Comparison of ENCODE assay signal across 9 cellular contexts in genomic region chr14:85532981-85533820, GRCh38. TPM values are rescaled to one million over a fixed set of nuclear protein-coding genes. Genes with fewer than 3 reads are reported as not detected.
A peak's percentile ranks its signal among the peaks of the same experiment; 100 is the strongest.
DNase-seq lines count a peak whose midpoint lies in the region; ATAC-seq and TF ChIP-seq lines count a peak whose summit lies in the region.
"Had no signal": no experiment of that assay in that cellular context is flagged by ENCODE, and none has a peak within 500 bp of the region (broad histone marks: within the 10 kb centered on the region; RNA-seq: fewer than 3 reads in every experiment).

No MANE protein-coding gene starts in this region.

- WGBS in heart left ventricle, 4 donors: 0 to 1% (median 1%) methylated on average over 63 to 85 of the region's 85 CpGs

- H4K20me1 ChIP-seq in MM.1S (ENCODE audit: insufficient read depth, low read length): no peaks in the 10 kb centered on the region

- H3K27me3 Mint-ChIP-seq in activated CD4-positive, alpha-beta T cell treated with anti-CD3 and anti-CD28 coated beads, Interleukin-2, amount 10 ng/mL, durations not matched to agents 7 days and 5 days: peaks cover 73% of the 10 kb centered on the region
- peaks cover 67% of the 10 kb centered on the region for H3K27me3 Mint-ChIP-seq in activated T-helper 1 cell treated with anti-CD3 and anti-CD28 coated beads, Interleukin-12 subunit alpha, Interleukin-12 subunit beta, Interleukin-2, Interleukin-4 antibody, amounts not matched to agents 30 ng/mL and 10 ng/mL and 1 ng/mL, durations not matched to agents 14 hours and 24 hours and 36 hours (ENCODE audit: insufficient read depth)
- no peaks in the 10 kb centered on the region for H3K27me3 Mint-ChIP-seq in osteocyte (ENCODE audit: unreplicated experiment)

- POLR2A ChIA-PET in activated CD4-positive, alpha-beta T cell treated with anti-CD3 and anti-CD28 coated beads, Interleukin-2, amount 10 ng/mL, durations not matched to agents 7 days and 5 days (lab: Charles Lee): no interaction called here

- intact Hi-C loops in activated T-helper 1 cell treated with anti-CD3 and anti-CD28 coated beads, Interleukin-12 subunit alpha, Interleukin-12 subunit beta, Interleukin-2, Interleukin-4 antibody, amounts not matched to agents 30 ng/mL and 10 ng/mL and 1 ng/mL, durations not matched to agents 14 hours and 24 hours and 36 hours (cut with micrococcal nuclease): no loop called here
- intact Hi-C loops in heart left ventricle (cut with DNase I): loop anchor here in 8 of 10 donors (5.0 to 10.0 kb wide), 4 partner anchors 256 to 1528 kb away; no protein-coding TSS in a partner anchor

- H3K9ac ChIP-seq in MM.1S (ENCODE audit: low read length): no peak overlapping the region

- H2AFZ ChIP-seq in MM.1S (ENCODE audit: low read length): no peak overlapping the region

- H3K9me2 ChIP-seq in MM.1S (replicated peaks; ENCODE audit: insufficient read depth, low read length): no peaks in the 10 kb centered on the region

- no peaks in the 10 kb centered on the region for H3K9me3 ChIP-seq in heart left ventricle
- H3K9me3 ChIP-seq in MM.1S (replicated peaks; ENCODE audit: insufficient read depth, low read length): no peaks in the 10 kb centered on the region

- H3K27ac ChIP-seq in heart left ventricle (peak overlapping the region in 8 of 12 donors; percentile 32 to 78 (median 54)), MM.1S (ENCODE audit: low read length) (no peak overlapping the region)

- peaks cover 0 to 66% (median 42%) of the 10 kb centered on the region in 9 donors for H3K27me3 ChIP-seq in heart left ventricle
- H3K27me3 ChIP-seq in MM.1S (replicated peaks; ENCODE audit: insufficient read depth, low read length): no peaks in the 10 kb centered on the region

- no peak overlapping the region for H3K4me2 ChIP-seq in MM.1S (ENCODE audit: low read depth, low read length)

- CTCF ChIA-PET in activated CD4-positive, alpha-beta T cell treated with anti-CD3 and anti-CD28 coated beads, Interleukin-2, amount 10 ng/mL, durations not matched to agents 7 days and 5 days (lab: Charles Lee): no interaction called here

- DNase-seq in activated CD4-positive, alpha-beta T cell treated with anti-CD3 and anti-CD28 coated beads, Interleukin-2, amount 10 ng/mL, durations not matched to agents 7 days and 5 days: no peak
- DNase-seq in activated CD4-positive, alpha-beta T cell treated with anti-CD3 and anti-CD28 coated beads for 1 hour: no peak
- DNase-seq in activated T-helper 1 cell treated with anti-CD3 and anti-CD28 coated beads, Interleukin-12 subunit alpha, Interleukin-12 subunit beta, Interleukin-2, Interleukin-4 antibody, amounts not matched to agents 30 ng/mL and 10 ng/mL and 1 ng/mL, durations not matched to agents 14 hours and 24 hours and 36 hours (ENCODE audit: low spot score): no peak
- peak; percentile 42 to 67 (median 53) for DNase-seq in heart left ventricle
- DNase-seq in osteocyte (ENCODE audit: extremely low spot score, unreplicated experiment): peak; percentile 87
- no peak for DNase-seq in mesenteric fat pad (ENCODE audit: low spot score)
- no peak for DNase-seq in MM.1S
- no peak for DNase-seq in 8988T
- DNase-seq: DND-41 had no signal

- H3K36me3 ChIP-seq in heart left ventricle (no peaks in the 10 kb centered on the region), MM.1S (replicated peaks; ENCODE audit: insufficient read depth, low read length) (no peaks in the 10 kb centered on the region)

- H3K4me3 ChIP-seq in heart left ventricle: peak overlapping the region; percentile 44 to 80 (median 61)
- no peak overlapping the region for H3K4me3 ChIP-seq in MM.1S (ENCODE audit: low read length)

- H3K27ac Mint-ChIP-seq in activated CD4-positive, alpha-beta T cell treated with anti-CD3 and anti-CD28 coated beads, Interleukin-2, amount 10 ng/mL, durations not matched to agents 7 days and 5 days: peak overlapping the region; percentile 19
- peak overlapping the region; percentile 34 for H3K27ac Mint-ChIP-seq in activated T-helper 1 cell treated with anti-CD3 and anti-CD28 coated beads, Interleukin-12 subunit alpha, Interleukin-12 subunit beta, Interleukin-2, Interleukin-4 antibody, amounts not matched to agents 30 ng/mL and 10 ng/mL and 1 ng/mL, durations not matched to agents 14 hours and 24 hours and 36 hours
- H3K27ac Mint-ChIP-seq in osteocyte (ENCODE audit: unreplicated experiment): peak overlapping the region; percentile 97

- TF ChIP-seq POLR2A in heart left ventricle (IDR thresholded peaks at IDR 0.05): no peak

- TF ChIP-seq CTCF in heart left ventricle (IDR thresholded peaks at IDR 0.05) (no peak), osteocyte (IDR thresholded peaks at IDR 0.05) (no peak), MM.1S (IDR thresholded peaks at IDR 0.05; ENCODE audit: low read length) (no peak)

- no peaks in the 10 kb centered on the region for H3F3A ChIP-seq in MM.1S (ENCODE audit: insufficient read depth, low read length)

- H3K9me3 Mint-ChIP-seq in activated CD4-positive, alpha-beta T cell treated with anti-CD3 and anti-CD28 coated beads, Interleukin-2, amount 10 ng/mL, durations not matched to agents 7 days and 5 days: peaks cover 2% of the 10 kb centered on the region
- H3K9me3 Mint-ChIP-seq in activated T-helper 1 cell treated with anti-CD3 and anti-CD28 coated beads, Interleukin-12 subunit alpha, Interleukin-12 subunit beta, Interleukin-2, Interleukin-4 antibody, amounts not matched to agents 30 ng/mL and 10 ng/mL and 1 ng/mL, durations not matched to agents 14 hours and 24 hours and 36 hours: no peaks in the 10 kb centered on the region
- no peaks in the 10 kb centered on the region for H3K9me3 Mint-ChIP-seq in osteocyte (ENCODE audit: unreplicated experiment)

- no peaks in the 10 kb centered on the region for H3K79me2 ChIP-seq in MM.1S (ENCODE audit: low read length)

- no peak overlapping the region for H3K4me3 Mint-ChIP-seq in activated CD4-positive, alpha-beta T cell treated with anti-CD3 and anti-CD28 coated beads, Interleukin-2, amount 10 ng/mL, durations not matched to agents 7 days and 5 days
- no peak overlapping the region for H3K4me3 Mint-ChIP-seq in activated T-helper 1 cell treated with anti-CD3 and anti-CD28 coated beads, Interleukin-12 subunit alpha, Interleukin-12 subunit beta, Interleukin-2, Interleukin-4 antibody, amounts not matched to agents 30 ng/mL and 10 ng/mL and 1 ng/mL, durations not matched to agents 14 hours and 24 hours and 36 hours
- H3K4me3 Mint-ChIP-seq in osteocyte (ENCODE audit: unreplicated experiment): peak overlapping the region; percentile 92

- H3K4me1 Mint-ChIP-seq in activated CD4-positive, alpha-beta T cell treated with anti-CD3 and anti-CD28 coated beads, Interleukin-2, amount 10 ng/mL, durations not matched to agents 7 days and 5 days: peaks cover 11% of the 10 kb centered on the region
- H3K4me1 Mint-ChIP-seq in activated T-helper 1 cell treated with anti-CD3 and anti-CD28 coated beads, Interleukin-12 subunit alpha, Interleukin-12 subunit beta, Interleukin-2, Interleukin-4 antibody, amounts not matched to agents 30 ng/mL and 10 ng/mL and 1 ng/mL, durations not matched to agents 14 hours and 24 hours and 36 hours (ENCODE audit: low read depth): peaks cover 10% of the 10 kb centered on the region
- H3K4me1 Mint-ChIP-seq in osteocyte (ENCODE audit: unreplicated experiment): peaks cover 41% of the 10 kb centered on the region

- H3K4me1 ChIP-seq in heart left ventricle (peaks cover 0 to 50% (median 20%) of the 10 kb centered on the region in 12 donors), MM.1S (ENCODE audit: low read length) (no peaks in the 10 kb centered on the region)

- ATAC-seq in heart left ventricle: peak; percentile 50 to 67 (median 59)

- peaks cover 1% of the 10 kb centered on the region for H3K36me3 Mint-ChIP-seq in activated CD4-positive, alpha-beta T cell treated with anti-CD3 and anti-CD28 coated beads, Interleukin-2, amount 10 ng/mL, durations not matched to agents 7 days and 5 days (ENCODE audit: low read depth)
- H3K36me3 Mint-ChIP-seq in activated T-helper 1 cell treated with anti-CD3 and anti-CD28 coated beads, Interleukin-12 subunit alpha, Interleukin-12 subunit beta, Interleukin-2, Interleukin-4 antibody, amounts not matched to agents 30 ng/mL and 10 ng/mL and 1 ng/mL, durations not matched to agents 14 hours and 24 hours and 36 hours (ENCODE audit: low read depth): no peaks in the 10 kb centered on the region
- peaks cover under 1% of the 10 kb centered on the region for H3K36me3 Mint-ChIP-seq in osteocyte (ENCODE audit: unreplicated experiment)

RNA-seq across cellular contexts. Expression of gene FLRT2, which starts 3.3 kb away (rescaled TPM):
- total RNA-seq in activated CD4-positive, alpha-beta T cell treated with anti-CD3 and anti-CD28 coated beads, Interleukin-2, amount 10 ng/mL, durations not matched to agents 7 days and 5 days: not detected
- total RNA-seq in activated T-helper 1 cell treated with anti-CD3 and anti-CD28 coated beads, Interleukin-12 subunit alpha, Interleukin-12 subunit beta, Interleukin-2, Interleukin-4 antibody, amounts not matched to agents 30 ng/mL and 10 ng/mL and 1 ng/mL, durations not matched to agents 14 hours and 24 hours and 36 hours: not detected in 2 replicates
- total RNA-seq in heart left ventricle: 10 to 100 TPM in 1 of 9 donors, 1 to 10 TPM in 7, under 1 TPM in 1; 0.93 to 41.9 (median 3.3) TPM
- 1 to 10 TPM in 1 of 2 donors, under 1 TPM in 1; 0.61 to 1.6 TPM for polyA plus RNA-seq in heart left ventricle
- 168 and 181 TPM in 2 replicates for total RNA-seq in osteocyte
- 20.0 TPM for total RNA-seq in mesenteric fat pad

Comparison
In these comparisons a context has a peak if more than half of its experiments do, and no peak if none do; other contexts are left out.
1. DNase-seq: peak in heart left ventricle (5 of 5) and osteocyte (single experiment); none in activated CD4-positive, alpha-beta T cell treated with anti-CD3 and anti-CD28 coated beads, Interleukin-2, amount 10 ng/mL, durations not matched to agents 7 days and 5 days (single experiment), activated CD4-positive, alpha-beta T cell treated with anti-CD3 and anti-CD28 coated beads for 1 hour (single experiment), activated T-helper 1 cell treated with anti-CD3 and anti-CD28 coated beads, Interleukin-12 subunit alpha, Interleukin-12 subunit beta, Interleukin-2, Interleukin-4 antibody, amounts not matched to agents 30 ng/mL and 10 ng/mL and 1 ng/mL, durations not matched to agents 14 hours and 24 hours and 36 hours (single experiment), mesenteric fat pad (single experiment), MM.1S (single experiment) and 8988T (single experiment).
2. H3K27ac Mint-ChIP-seq: peak in every context shown above with its lines; median percentile 97 in osteocyte; 34 in activated T-helper 1 cell treated with anti-CD3 and anti-CD28 coated beads, Interleukin-12 subunit alpha, Interleukin-12 subunit beta, Interleukin-2, Interleukin-4 antibody, amounts not matched to agents 30 ng/mL and 10 ng/mL and 1 ng/mL, durations not matched to agents 14 hours and 24 hours and 36 hours; 19 in activated CD4-positive, alpha-beta T cell treated with anti-CD3 and anti-CD28 coated beads, Interleukin-2, amount 10 ng/mL, durations not matched to agents 7 days and 5 days.